Comparison of ENCODE assay signal across 11 cellular contexts in genomic region chr10:86872757-86873156, GRCh38.
A peak's percentile ranks its signal among the peaks of the same experiment; 100 is the strongest.
DNase-seq lines count a peak whose midpoint lies in the region; ATAC-seq lines count a peak whose summit lies in the region.
"Had no signal": no experiment of that assay in that cellular context is flagged by ENCODE, and none has a peak within 500 bp of the region (broad histone marks: within the 10 kb centered on the region; RNA-seq: fewer than 3 reads in every experiment).

No MANE protein-coding gene starts in this region.

- no peak overlapping the region for H3K4me3 Mint-ChIP-seq in naive thymus-derived CD4-positive, alpha-beta T cell
- H3K4me3 Mint-ChIP-seq: activated naive CD8-positive, alpha-beta T cell treated with anti-CD3 and anti-CD28 coated beads, Interleukin-2, amount 50 U/mL, for 24 hours had no signal

- peaks cover 0 to 3% (median 0%) of the 10 kb centered on the region in 7 donors for H3K4me1 Mint-ChIP-seq in naive thymus-derived CD4-positive, alpha-beta T cell
- H3K4me1 Mint-ChIP-seq: activated naive CD8-positive, alpha-beta T cell treated with anti-CD3 and anti-CD28 coated beads, Interleukin-2, amount 50 U/mL, for 24 hours had no signal

- H3K27me3 Mint-ChIP-seq in naive thymus-derived CD4-positive, alpha-beta T cell = peaks cover 0 to under 1% (median 0%) of the 10 kb centered on the region in 5 donors
- H3K27me3 Mint-ChIP-seq: activated naive CD8-positive, alpha-beta T cell treated with anti-CD3 and anti-CD28 coated beads, Interleukin-2, amount 50 U/mL, for 24 hours had no signal

- no peak overlapping the region for H3K27ac Mint-ChIP-seq in naive thymus-derived CD4-positive, alpha-beta T cell
- H3K27ac Mint-ChIP-seq: activated naive CD8-positive, alpha-beta T cell treated with anti-CD3 and anti-CD28 coated beads, Interleukin-2, amount 50 U/mL, for 24 hours had no signal

- DNase-seq in MV-4-11 (lab: John Stamatoyannopoulos, UW) (peak; percentile 98), dermis microvascular lymphatic vessel endothelial cell (ENCODE audit: low read depth in 2 of 2) (peak; percentile 58 to 93), NCI-H1694 (lab: John Stamatoyannopoulos, UW) (no peak), DMS114 treated with DMSO at 0.1 percent for 48 hours (lab: John Stamatoyannopoulos, UW; ENCODE audit: unreplicated experiment) (no peak), NAMALWA (ENCODE audit: low spot score) (no peak)
- no peak for DNase-seq in naive thymus-derived CD4-positive, alpha-beta T cell
- no peak for DNase-seq in effector memory CD4-positive, alpha-beta T cell
- DNase-seq: activated naive CD8-positive, alpha-beta T cell treated with anti-CD3 and anti-CD28 coated beads, Interleukin-2, amount 50 U/mL, for 24 hours; stimulated activated CD4-positive, alpha-beta T cell treated with anti-CD3 and anti-CD28 coated beads, Interleukin-4, amount 100 ng/mL, for 24 hours had no signal

- no peaks in the 10 kb centered on the region for H3K4me1 ChIP-seq in naive thymus-derived CD4-positive, alpha-beta T cell (ENCODE audit: control insufficient read depth in 2 of 2, insufficient read depth in 2 of 2, low read length in 2 of 2)
- H3K4me1 ChIP-seq in effector memory CD4-positive, alpha-beta T cell (ENCODE audit: control insufficient read depth, insufficient read depth, low read length, poor library complexity, severe bottlenecking) = no peaks in the 10 kb centered on the region

- H3K36me3 ChIP-seq in naive thymus-derived CD4-positive, alpha-beta T cell (ENCODE audit: control insufficient read depth in 2 of 3, insufficient read depth in 3 of 3, low read length in 3 of 3) = no peaks in the 10 kb centered on the region
- no peaks in the 10 kb centered on the region for H3K36me3 ChIP-seq in effector memory CD4-positive, alpha-beta T cell (ENCODE audit: control insufficient read depth, insufficient read depth, low read length)
- H3K36me3 ChIP-seq: gastrocnemius medialis had no signal

- no peak overlapping the region for H3K27ac ChIP-seq in naive thymus-derived CD4-positive, alpha-beta T cell (ENCODE audit: low read depth, low read length)
- no peak overlapping the region for H3K27ac ChIP-seq in effector memory CD4-positive, alpha-beta T cell (ENCODE audit: insufficient read depth, low read length, poor library complexity, severe bottlenecking)
- H3K27ac ChIP-seq: gastrocnemius medialis had no signal

- H3K9me3 ChIP-seq in naive thymus-derived CD4-positive, alpha-beta T cell (ENCODE audit: control insufficient read depth in 2 of 3, low read length in 3 of 3) = no peaks in the 10 kb centered on the region
- H3K9me3 ChIP-seq in effector memory CD4-positive, alpha-beta T cell (ENCODE audit: control insufficient read depth, low read length) = no peaks in the 10 kb centered on the region
- H3K9me3 ChIP-seq: gastrocnemius medialis had no signal

- peaks cover 0 to 2% (median 0%) of the 10 kb centered on the region in 11 donors for H3K9me3 Mint-ChIP-seq in naive thymus-derived CD4-positive, alpha-beta T cell
- H3K9me3 Mint-ChIP-seq: activated naive CD8-positive, alpha-beta T cell treated with anti-CD3 and anti-CD28 coated beads, Interleukin-2, amount 50 U/mL, for 24 hours had no signal

- H3K4me3 ChIP-seq in naive thymus-derived CD4-positive, alpha-beta T cell (ENCODE audit: low read length) = no peak overlapping the region
- no peak overlapping the region for H3K4me3 ChIP-seq in effector memory CD4-positive, alpha-beta T cell (ENCODE audit: insufficient read depth, low read depth, low read length, poor library complexity, severe bottlenecking)
- H3K4me3 ChIP-seq: gastrocnemius medialis had no signal

- no peaks in the 10 kb centered on the region for H3K27me3 ChIP-seq in naive thymus-derived CD4-positive, alpha-beta T cell (ENCODE audit: control insufficient read depth in 2 of 2, insufficient read depth in 2 of 2, low read length in 2 of 2)
- no peaks in the 10 kb centered on the region for H3K27me3 ChIP-seq in effector memory CD4-positive, alpha-beta T cell (replicated peaks; ENCODE audit: control insufficient read depth, insufficient read depth, low read length, poor library complexity, severe bottlenecking)
- H3K27me3 ChIP-seq: gastrocnemius medialis had no signal

- ATAC-seq in GM18868 (IDR thresholded peaks at IDR 0.05; ENCODE audit: unreplicated experiment) = peak; percentile 51
- ATAC-seq in naive thymus-derived CD4-positive, alpha-beta T cell = peak; percentile 60
- ATAC-seq: activated naive CD8-positive, alpha-beta T cell treated with anti-CD3 and anti-CD28 coated beads, Interleukin-2, amount 50 U/mL, for 24 hours had no signal

- peaks cover 0 to 3% (median 0%) of the 10 kb centered on the region in 5 donors for H3K36me3 Mint-ChIP-seq in naive thymus-derived CD4-positive, alpha-beta T cell

- POLR2A ChIA-PET in naive thymus-derived CD4-positive, alpha-beta T cell (lab: Charles Lee) = no interaction called here

- intact Hi-C loops in naive thymus-derived CD4-positive, alpha-beta T cell (cut with micrococcal nuclease) = no loop called here

- CTCF ChIA-PET in naive thymus-derived CD4-positive, alpha-beta T cell (lab: Charles Lee) = no interaction called here

Comparison
In these comparisons a context has a peak if more than half of its experiments do, and no peak if none do; other contexts are left out.
1. DNase-seq: peak in MV-4-11 (single experiment) and dermis microvascular lymphatic vessel endothelial cell (2 of 2); none in naive thymus-derived CD4-positive, alpha-beta T cell (0 of 9), NCI-H1694 (single experiment), DMS114 treated with DMSO at 0.1 percent for 48 hours (single experiment), NAMALWA (single experiment) and effector memory CD4-positive, alpha-beta T cell (0 of 3).